In genomic region chr6:15400572-15401004, GRCh38 we compare ENCODE assay signal across 1 cellular context.
TF ChIP-seq lines count a peak whose summit lies in the region.

No MANE protein-coding gene starts in this region.

TF ChIP-seq in SK-N-SH treated with all-trans-retinoic acid at 6 μM for 48 hours, 23 proteins besides CTCF, POLR2A, EP300 and RAD21 (continued from another document):
- TF ChIP-seq TSHZ2 (CRISPR knock-in tag; IDR thresholded peaks at IDR 0.05) (no peak), CSRNP3 (CRISPR knock-in tag; IDR thresholded peaks at IDR 0.05) (no peak), ZNF8 (CRISPR knock-in tag; IDR thresholded peaks at IDR 0.05) (no peak), ISL1 (CRISPR knock-in tag; IDR thresholded peaks at IDR 0.05) (no peak)
TF ChIP-seq in SK-N-SH treated with all-trans-retinoic acid at 6 μM for 48 hours: peak in this region for 0.
